In the genomic region with DNA sequence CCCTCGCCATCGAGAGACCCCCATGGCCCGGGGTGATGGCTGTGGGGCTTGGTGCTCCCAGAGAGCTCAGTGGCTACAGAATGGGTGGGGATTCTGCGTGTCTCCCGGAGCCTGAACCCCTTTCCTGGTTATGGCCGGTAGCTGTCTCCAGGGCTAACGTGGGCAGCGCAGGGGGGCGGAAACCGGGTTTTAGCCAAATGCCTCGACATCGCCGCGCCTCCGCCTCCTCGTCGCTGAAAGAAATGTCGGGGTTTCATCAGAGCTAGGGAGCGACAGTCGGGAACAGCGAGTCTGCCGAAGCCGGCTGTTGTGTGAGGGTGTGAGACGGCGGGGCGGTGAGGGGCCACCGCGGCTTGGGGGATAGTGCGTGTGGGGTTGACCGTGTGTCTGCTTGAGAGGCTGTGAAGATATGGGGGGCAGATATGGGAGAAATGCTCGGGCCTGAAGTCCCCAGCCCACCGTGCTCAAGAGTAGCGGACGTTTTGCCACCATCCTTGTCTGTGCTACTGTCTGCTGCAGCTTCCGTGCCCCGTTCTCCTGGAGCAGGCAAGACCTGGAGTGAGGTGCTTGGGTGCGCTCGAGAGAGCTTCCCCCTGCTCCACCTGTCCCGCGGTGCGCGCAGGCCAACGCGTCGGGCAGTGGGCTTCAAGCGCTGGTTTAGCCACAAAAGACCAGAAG, we compare ENCODE assay signal across 10 cellular contexts. TPM values are rescaled to one million over a fixed set of nuclear protein-coding genes. Genes with fewer than 3 reads are reported as not detected.
DNase-seq lines count a peak whose midpoint lies in the region; ATAC-seq, FAIRE-seq and TF ChIP-seq lines count a peak whose summit lies in the region.
"Had no signal": no experiment of that assay in that cellular context is flagged by ENCODE, and none has a peak within 500 bp of the region (broad histone marks: within the 10 kb centered on the region; RNA-seq: fewer than 3 reads in every experiment).

No MANE protein-coding gene starts in this region.

- H3K4me3 ChIP-seq in HepG2 (replicated peaks in 1 of 3; ENCODE audit: insufficient read depth in 1 of 3, low read depth in 2 of 3, low read length in 3 of 3), result no peak overlapping the region
- H3K4me3 ChIP-seq in right lobe of liver, result no peak overlapping the region
- H3K4me3 ChIP-seq in ascending aorta, result peak overlapping the region; percentile 25 to 34

- H3K9me3 ChIP-seq in HepG2 (ENCODE audit: low read length) (no peaks in the 10 kb centered on the region), right lobe of liver (no peaks in the 10 kb centered on the region), ascending aorta (peaks cover 0 to 5% of the 10 kb centered on the region in 2 donors)

- no peak overlapping the region for H2AFZ ChIP-seq in HepG2 (ENCODE audit: low read length)

- H3K27me3 ChIP-seq in HepG2 (ENCODE audit: control insufficient read depth in 1 of 2, insufficient read depth in 2 of 2, low read length in 2 of 2) (peaks cover 10 to 54% of the 10 kb centered on the region in 2 experiments; a peak in 4 of 5 replicates), right lobe of liver (peaks cover 24 to 26% of the 10 kb centered on the region in 2 donors), ascending aorta (peaks cover 35% of the 10 kb centered on the region)

- H3K36me3 Mint-ChIP-seq in memory B cell (peaks cover 2% of the 10 kb centered on the region), progenitor cell of endocrine pancreas (ENCODE audit: insufficient read depth) (no peaks in the 10 kb centered on the region)

- ATAC-seq in HepG2 (no peak), right lobe of liver (no peak), memory B cell (ENCODE audit: low read depth) (no peak), GM18502 (IDR thresholded peaks at IDR 0.05; ENCODE audit: poor library complexity, unreplicated experiment) (no peak)

- TF ChIP-seq EP300 in HepG2 (IDR thresholded peaks at IDR 0.05; ENCODE audit: low read depth in 2 of 2, low read length in 2 of 2) (no peak), HepG2 (CRISPR knock-in tag; IDR thresholded peaks at IDR 0.05; ENCODE audit: borderline replicate concordance) (no peak)

- H3K4me2 ChIP-seq in HepG2 (ENCODE audit: low read depth, low read length), result no peak overlapping the region

- H3K4me1 ChIP-seq in HepG2 (ENCODE audit: insufficient read depth, low read length), result no peaks in the 10 kb centered on the region
- H3K4me1 ChIP-seq in right lobe of liver, result peaks cover 0 to 20% (median 5%) of the 10 kb centered on the region in 4 donors
- peaks cover 0 to 15% of the 10 kb centered on the region in 2 donors for H3K4me1 ChIP-seq in ascending aorta

- 0 out of 2 replicates have a peak, but pooled peaks cover 2% of the 10 kb centered on the region for H4K20me1 ChIP-seq in HepG2 (ENCODE audit: insufficient read depth, low read length)

- BruUV-seq in HepG2 (replicated peaks; lab: Mats Ljungman, UMichigan), result no TSS peak

- TF ChIP-seq CTCF in HepG2 (CRISPR knock-in tag; IDR thresholded peaks at IDR 0.05) (no peak), right lobe of liver (IDR thresholded peaks at IDR 0.05) (no peak), ascending aorta (IDR thresholded peaks at IDR 0.05) (no peak), progenitor cell of endocrine pancreas (IDR thresholded peaks at IDR 0.05; ENCODE audit: unreplicated experiment) (no peak), GM20000 (IDR thresholded peaks at IDR 0.05; ENCODE audit: extremely low read depth, missing control alignments) (no peak)

- H3K79me2 ChIP-seq in HepG2 (ENCODE audit: insufficient read depth, low read length), result no peaks in the 10 kb centered on the region

- peak overlapping the region; percentile 41 for H3K4me3 Mint-ChIP-seq in memory B cell
- no peak overlapping the region for H3K4me3 Mint-ChIP-seq in progenitor cell of endocrine pancreas (ENCODE audit: low read depth)

- WGBS in HepG2 (ENCODE audit: low lambda C conversion rate), result 11% methylated on average over 24 of the region's 46 CpGs
- 3% methylated on average over 19 of the region's 46 CpGs for WGBS in right lobe of liver (ENCODE audit: insufficient coverage, low coverage, low lambda C conversion rate, missing lambda C conversion rate)

- H3K9me3 Mint-ChIP-seq in memory B cell (no peaks in the 10 kb centered on the region), progenitor cell of endocrine pancreas (ENCODE audit: low read depth) (no peaks in the 10 kb centered on the region)

- in situ Hi-C loops in HepG2 (cut with HindIII; ENCODE audit: extremely low pct_ligation_motif_present, low pct_unique_long_range_greater_than_20kb), result loop anchor here (5.0 kb wide), 1 partner anchor 178 kb away; no protein-coding TSS in a partner anchor

- H3K27ac Mint-ChIP-seq in memory B cell, result peak overlapping the region; percentile 88
- no peak overlapping the region for H3K27ac Mint-ChIP-seq in progenitor cell of endocrine pancreas

- FAIRE-seq in HepG2 (lab: Jason Lieb, UNC), result no peak

- peaks cover 24% of the 10 kb centered on the region for H3K4me1 Mint-ChIP-seq in memory B cell
- H3K4me1 Mint-ChIP-seq in progenitor cell of endocrine pancreas (ENCODE audit: low read depth), result peaks cover 5% of the 10 kb centered on the region

- peaks cover 33% of the 10 kb centered on the region for H3K27me3 Mint-ChIP-seq in memory B cell
- H3K27me3 Mint-ChIP-seq in progenitor cell of endocrine pancreas, result peaks cover 90% of the 10 kb centered on the region

- H3K36me3 ChIP-seq in HepG2 (replicated peaks in 1 of 2; ENCODE audit: control insufficient read depth in 1 of 2, insufficient read depth in 2 of 2, low read length in 2 of 2), result no peaks in the 10 kb centered on the region
- no peaks in the 10 kb centered on the region for H3K36me3 ChIP-seq in right lobe of liver
- H3K36me3 ChIP-seq in ascending aorta, result no peaks in the 10 kb centered on the region

- H3K27ac ChIP-seq in HepG2 (ENCODE audit: extremely low read length, insufficient read depth, low read length) (no peak overlapping the region), right lobe of liver (no peak overlapping the region), ascending aorta (no peak overlapping the region), substantia nigra (ENCODE audit: low read depth, low read length, poor library complexity, severe bottlenecking) (no peak overlapping the region)

- TF ChIP-seq POLR2A in HepG2 (IDR thresholded peaks at IDR 0.05; ENCODE audit: insufficient read depth in 1 of 2, low read depth in 2 of 2, low read length in 2 of 2) (no peak), right lobe of liver (IDR thresholded peaks at IDR 0.05) (no peak)

- H3K9ac ChIP-seq in HepG2 (ENCODE audit: insufficient read depth, low read depth, low read length), result no peak overlapping the region

- TF ChIP-seq RAD21 in HepG2 (CRISPR knock-in tag; IDR thresholded peaks at IDR 0.05), result no peak

- intact Hi-C loops in HepG2 (cut with micrococcal nuclease; ENCODE audit: unreplicated experiment), result no loop called here
- intact Hi-C loops in right lobe of liver (cut with DNase I), result loop anchor here (5.0 kb wide), 2 partner anchors 173 to 178 kb away; no protein-coding TSS in a partner anchor
- intact Hi-C loops in ascending aorta (cut with DNase I), result loop anchor here (5.0 to 10.0 kb wide), 4 partner anchors 77 to 1145 kb away; no protein-coding TSS in a partner anchor

- DNase-seq in HepG2 (ENCODE audit: low spot score) (no peak), right lobe of liver (no peak), ascending aorta (ENCODE audit: low spot score in 2 of 2) (no peak), memory B cell (ENCODE audit: low spot score in 2 of 2) (no peak), substantia nigra (lab: John Stamatoyannopoulos, UW) (no peak), progenitor cell of endocrine pancreas (ENCODE audit: low spot score, unreplicated experiment) (no peak), GM20000 (ENCODE audit: low spot score) (no peak)
- DNase-seq: EL had no signal

- POLR2A ChIA-PET in HepG2 (lab: Yijun Ruan, JAX), result no interaction called here

- CTCF ChIA-PET in HepG2 (lab: Yijun Ruan, JAX; ENCODE audit: low intra/inter-chr PET ratio, low total read pairs), result no interaction called here

RNA-seq across cellular contexts. Expression of gene ISLR2, which starts 0.8 kb away (rescaled TPM):
- total RNA-seq in HepG2 (2016; rRNA removed; fragmentation: Illumina TruSeq; extraction: Trizol) (not detected in 2 replicates), right lobe of liver (under 1 TPM in 1 of 6 experiments, not detected in 5; 0.04 TPM), ascending aorta (0.64 TPM), progenitor cell of endocrine pancreas (0.14 and 0.42 TPM in 2 replicates)
- not detected in 2 replicates for total RNA-seq in HepG2 (2016; cell fraction: cytosol; rRNA removed; fragmentation: Illumina TruSeq; extraction: Trizol; ENCODE audit: low read depth)
- not detected in 2 replicates for total RNA-seq in HepG2 (2016; cell fraction: insoluble cytoplasmic fraction; rRNA removed; fragmentation: Illumina TruSeq; extraction: Trizol)
- total RNA-seq in HepG2 (2016; cell fraction: membrane; rRNA removed; fragmentation: Illumina TruSeq; extraction: Trizol), result not detected in 2 replicates
- total RNA-seq in HepG2 (2016; cell fraction: nucleus; rRNA removed; fragmentation: Illumina TruSeq; extraction: Trizol), result not detected in 2 replicates
- not detected in 2 replicates for polyA plus RNA-seq in HepG2 (2011; rRNA removed)
- not detected in 2 replicates for polyA plus RNA-seq in HepG2 (2011; cell fraction: cytosol; rRNA removed)
- polyA plus RNA-seq in HepG2 (2011; cell fraction: nucleus; rRNA removed), result not detected in 2 replicates
- not detected in 2 replicates for polyA plus RNA-seq in HepG2 (2012)
- polyA plus RNA-seq in HepG2 (2016; cell fraction: cytosol; fragmentation: Illumina TruSeq; extraction: Trizol; ENCODE audit: low read depth), result not detected in 2 replicates
- not detected in 2 replicates for polyA plus RNA-seq in HepG2 (2016; cell fraction: insoluble cytoplasmic fraction; fragmentation: Illumina TruSeq; extraction: Trizol; ENCODE audit: low read depth)
- not detected in 2 replicates for polyA plus RNA-seq in HepG2 (2016; cell fraction: membrane; fragmentation: Illumina TruSeq; extraction: Trizol; ENCODE audit: low read depth)
- not detected in 2 replicates for polyA plus RNA-seq in HepG2 (2016; cell fraction: nucleus; fragmentation: Illumina TruSeq; extraction: Trizol; ENCODE audit: insufficient read depth, low read depth)
- polyA minus RNA-seq in HepG2 (2011; rRNA and poly(A)+ RNA removed; ENCODE audit: low replicate concordance), result not detected in 2 replicates
- not detected in 2 replicates for polyA minus RNA-seq in HepG2 (2011; cell fraction: cytosol; rRNA and poly(A)+ RNA removed)
- not detected in 2 replicates for polyA minus RNA-seq in HepG2 (2011; cell fraction: nucleus; rRNA and poly(A)+ RNA removed)
- total RNA-seq: T-helper 1 cell treated with Interleukin-12 subunit alpha and Interleukin-12 subunit beta and Interleukin-4 antibody, amounts not matched to agents 30 ng/mL and 1 ng/mL, for 36 hours had no signal

RNA-seq across cellular contexts. Expression of gene ISLR, which starts 44.0 kb away (rescaled TPM):
- total RNA-seq in HepG2 (2016; rRNA removed; fragmentation: Illumina TruSeq; extraction: Trizol), result not detected in 2 replicates
- total RNA-seq in HepG2 (2016; cell fraction: cytosol; rRNA removed; fragmentation: Illumina TruSeq; extraction: Trizol; ENCODE audit: low read depth), result not detected in 2 replicates
- total RNA-seq in HepG2 (2016; cell fraction: insoluble cytoplasmic fraction; rRNA removed; fragmentation: Illumina TruSeq; extraction: Trizol), result not detected in 2 replicates
- total RNA-seq in HepG2 (2016; cell fraction: membrane; rRNA removed; fragmentation: Illumina TruSeq; extraction: Trizol), result not detected in 2 replicates
- not detected in 2 replicates for total RNA-seq in HepG2 (2016; cell fraction: nucleus; rRNA removed; fragmentation: Illumina TruSeq; extraction: Trizol)
- not detected in 2 replicates for polyA plus RNA-seq in HepG2 (2011; rRNA removed)
- not detected in 2 replicates for polyA plus RNA-seq in HepG2 (2011; cell fraction: cytosol; rRNA removed)
- not detected in 2 replicates for polyA plus RNA-seq in HepG2 (2011; cell fraction: nucleus; rRNA removed)
- polyA plus RNA-seq in HepG2 (2012), result not detected in 2 replicates
- polyA plus RNA-seq in HepG2 (2016; cell fraction: cytosol; fragmentation: Illumina TruSeq; extraction: Trizol; ENCODE audit: low read depth), result not detected in 2 replicates
- polyA plus RNA-seq in HepG2 (2016; cell fraction: insoluble cytoplasmic fraction; fragmentation: Illumina TruSeq; extraction: Trizol; ENCODE audit: low read depth), result not detected in 2 replicates
- polyA plus RNA-seq in HepG2 (2016; cell fraction: membrane; fragmentation: Illumina TruSeq; extraction: Trizol; ENCODE audit: low read depth), result not detected in 2 replicates
- polyA plus RNA-seq in HepG2 (2016; cell fraction: nucleus; fragmentation: Illumina TruSeq; extraction: Trizol; ENCODE audit: insufficient read depth, low read depth), result not detected in 2 replicates
- not detected in 2 replicates for polyA minus RNA-seq in HepG2 (2011; rRNA and poly(A)+ RNA removed; ENCODE audit: low replicate concordance)
- polyA minus RNA-seq in HepG2 (2011; cell fraction: cytosol; rRNA and poly(A)+ RNA removed), result not detected in 2 replicates
- polyA minus RNA-seq in HepG2 (2011; cell fraction: nucleus; rRNA and poly(A)+ RNA removed), result not detected in 2 replicates
- total RNA-seq in right lobe of liver, result 1 to 10 TPM; 1.5 to 9.9 (median 2.6) TPM
- 211 TPM for total RNA-seq in ascending aorta
- total RNA-seq in progenitor cell of endocrine pancreas, result not detected in 2 replicates
- total RNA-seq: T-helper 1 cell treated with Interleukin-12 subunit alpha and Interleukin-12 subunit beta and Interleukin-4 antibody, amounts not matched to agents 30 ng/mL and 1 ng/mL, for 36 hours had no signal

RNA-seq across cellular contexts. Expression of gene GOLGA6A, which starts 47.2 kb away (rescaled TPM):
- 0.04 TPM in 1 of 2 replicates, not detected in the other for total RNA-seq in HepG2 (2016; rRNA removed; fragmentation: Illumina TruSeq; extraction: Trizol)
- not detected in 2 replicates for total RNA-seq in HepG2 (2016; cell fraction: cytosol; rRNA removed; fragmentation: Illumina TruSeq; extraction: Trizol; ENCODE audit: low read depth)
- not detected in 2 replicates for total RNA-seq in HepG2 (2016; cell fraction: insoluble cytoplasmic fraction; rRNA removed; fragmentation: Illumina TruSeq; extraction: Trizol)
- not detected in 2 replicates for total RNA-seq in HepG2 (2016; cell fraction: membrane; rRNA removed; fragmentation: Illumina TruSeq; extraction: Trizol)
- total RNA-seq in HepG2 (2016; cell fraction: nucleus; rRNA removed; fragmentation: Illumina TruSeq; extraction: Trizol), result not detected in 2 replicates
- 0.22 TPM in 1 of 2 replicates, not detected in the other for polyA plus RNA-seq in HepG2 (2011; rRNA removed)
- polyA plus RNA-seq in HepG2 (2011; cell fraction: cytosol; rRNA removed), result 0.03 TPM in 1 of 2 replicates, not detected in the other
- polyA plus RNA-seq in HepG2 (2011; cell fraction: nucleus; rRNA removed), result 0.14 and 0.63 TPM in 2 replicates
- 0.11 and 0.31 TPM in 2 replicates for polyA plus RNA-seq in HepG2 (2012)
- polyA plus RNA-seq in HepG2 (2016; cell fraction: cytosol; fragmentation: Illumina TruSeq; extraction: Trizol; ENCODE audit: low read depth), result not detected in 2 replicates
- not detected in 2 replicates for polyA plus RNA-seq in HepG2 (2016; cell fraction: insoluble cytoplasmic fraction; fragmentation: Illumina TruSeq; extraction: Trizol; ENCODE audit: low read depth)
- polyA plus RNA-seq in HepG2 (2016; cell fraction: membrane; fragmentation: Illumina TruSeq; extraction: Trizol; ENCODE audit: low read depth), result not detected in 2 replicates
- not detected in 2 replicates for polyA plus RNA-seq in HepG2 (2016; cell fraction: nucleus; fragmentation: Illumina TruSeq; extraction: Trizol; ENCODE audit: insufficient read depth, low read depth)
- polyA minus RNA-seq in HepG2 (2011; rRNA and poly(A)+ RNA removed; ENCODE audit: low replicate concordance), result not detected in 2 replicates
- not detected in 2 replicates for polyA minus RNA-seq in HepG2 (2011; cell fraction: cytosol; rRNA and poly(A)+ RNA removed)
- not detected in 2 replicates for polyA minus RNA-seq in HepG2 (2011; cell fraction: nucleus; rRNA and poly(A)+ RNA removed)
- 1 to 10 TPM in 2 of 6 experiments, under 1 TPM in 4; 0.35 to 1.6 (median 0.72) TPM for total RNA-seq in right lobe of liver
- not detected for total RNA-seq in ascending aorta
- total RNA-seq in progenitor cell of endocrine pancreas, result 0.64 and 0.89 TPM in 2 replicates

Comparison
In these comparisons a context has a peak if more than half of its experiments do, and no peak if none do; other contexts are left out.
1. H3K4me3 ChIP-seq: peak in ascending aorta (2 of 2); none in HepG2 (0 of 3) and right lobe of liver (0 of 3).
2. RNA of gene ISLR, which starts 44.0 kb away (total RNA-seq): 211 TPM in ascending aorta (single experiment); 1.5 to 9.9 TPM in right lobe of liver, not detected in progenitor cell of endocrine pancreas and not detected in HepG2; every median in the first group is over 10 times any median in the second.